Comparison of ENCODE assay signal across 28 cellular contexts in the genomic region with DNA sequence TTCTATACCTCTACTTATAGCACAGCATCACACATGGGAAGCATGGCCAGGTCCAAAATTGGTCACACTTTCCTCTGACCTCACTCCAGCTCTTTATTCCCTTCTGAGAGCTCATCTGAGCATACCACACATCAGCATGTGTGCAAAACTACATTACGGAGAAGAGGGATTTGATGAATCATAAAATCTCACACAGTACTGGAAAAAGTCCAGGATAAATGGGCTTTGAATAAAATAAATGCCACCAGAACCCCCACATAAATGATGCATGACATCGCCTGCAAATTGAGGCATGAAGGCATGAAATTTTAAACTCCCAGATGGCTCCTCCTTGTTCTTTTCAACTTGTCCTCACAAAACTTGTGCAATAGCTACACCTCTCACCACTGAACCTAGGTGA.
"Had no signal": no experiment of that assay in that cellular context is flagged by ENCODE, and none has a peak within 500 bp of the region (broad histone marks: within the 10 kb centered on the region; RNA-seq: fewer than 3 reads in every experiment).

No MANE protein-coding gene starts in this region.

- ATAC-seq: naive thymus-derived CD8-positive, alpha-beta T cell; natural killer cell treated with Interleukin-12 subunit alpha and Interleukin-12 subunit beta and Interleukin-15 and Interleukin-18, amount 100 ng/mL, for 72 hours; psoas muscle; right cardiac atrium; right lobe of liver; stimulated activated memory B cell treated with anti-CD40 and anti-IgM and Interleukin-4, amounts not matched to agents 10 μg/mL and 1 μg/mL and 100 μg/mL, for 72 hours; stimulated activated naive CD8-positive, alpha-beta T cell treated with anti-CD3 and anti-CD28 coated beads, Interleukin-15, amount 100 ng/mL, for 72 hours; stimulated activated naive CD8-positive, alpha-beta T cell treated with anti-CD3 and anti-CD28 coated beads, Interleukin-15, Interleukin-2, amounts not matched to agents 100 U/mL and 50 U/mL, for 24 hours; upper lobe of right lung had no signal

- DNase-seq: naive thymus-derived CD8-positive, alpha-beta T cell; occipital lobe; ovary; posterior cingulate gyrus; psoas muscle; right cardiac atrium; right lobe of liver; sigmoid colon; small intestine; stimulated activated CD4-positive, alpha-beta T cell treated with anti-CD3 and anti-CD28 coated beads, Interleukin-15, amount 100 ng/mL, for 24 hours; stimulated activated CD4-positive, alpha-beta T cell treated with anti-CD3 and anti-CD28 coated beads, Interleukin-2, amount 100 ng/mL, for 24 hours; stimulated activated CD4-positive, alpha-beta T cell treated with anti-CD3 and anti-CD28 coated beads, Interleukin-2, amount 100 ng/mL, for 48 hours; stimulated activated CD4-positive, alpha-beta T cell treated with anti-CD3 and anti-CD28 coated beads, Interleukin-4, amount 100 ng/mL, for 24 hours; stimulated activated CD8-positive, alpha-beta memory T cell treated with anti-CD3 and anti-CD28 coated beads, Interleukin-4, amount 100 ng/mL, for 48 hours; stimulated activated naive CD4-positive, alpha-beta T cell; stimulated activated naive CD8-positive, alpha-beta T cell treated with anti-CD3 and anti-CD28 coated beads, Interleukin-15, amount 100 ng/mL, for 72 hours; stimulated activated naive CD8-positive, alpha-beta T cell treated with anti-CD3 and anti-CD28 coated beads, Interleukin-15, Interleukin-2, amounts not matched to agents 100 U/mL and 50 U/mL, for 24 hours; substantia nigra; testis; tibial artery; transverse colon; upper lobe of right lung; uterus had no signal

- H3K36me3 ChIP-seq: neural progenitor cell, ovary, right lobe of liver, sigmoid colon, suprapubic skin, tibial artery, transverse colon, upper lobe of right lung, uterus had no signal

- H3K4me3 ChIP-seq: neural progenitor cell, ovary, psoas muscle, right lobe of liver, sigmoid colon, suprapubic skin, testis, tibial artery, transverse colon, upper lobe of right lung, uterus had no signal

- H3K9me3 ChIP-seq: ovary, psoas muscle, right lobe of liver, sigmoid colon, suprapubic skin, testis, tibial artery, transverse colon, upper lobe of right lung, uterus had no signal

- H3K27ac ChIP-seq: neural progenitor cell, ovary, parathyroid adenoma, psoas muscle, right lobe of liver, sigmoid colon, suprapubic skin, testis, tibial artery, transverse colon, upper lobe of right lung, uterus had no signal

- H3K4me1 ChIP-seq: neural progenitor cell, parathyroid adenoma, psoas muscle, right lobe of liver, sigmoid colon, suprapubic skin, testis, transverse colon, upper lobe of right lung, uterus had no signal
